Comparison of ENCODE assay signal across 19 cellular contexts in genomic region chr4:151606061-151606460, GRCh38.
DNase-seq lines count a peak whose midpoint lies in the region; ATAC-seq and TF ChIP-seq lines count a peak whose summit lies in the region.
"Had no signal": no experiment of that assay in that cellular context is flagged by ENCODE, and none has a peak within 500 bp of the region (broad histone marks: within the 10 kb centered on the region; RNA-seq: fewer than 3 reads in every experiment).

No MANE protein-coding gene starts in this region.

- H3K79me2 ChIP-seq in trophoblast cell (ENCODE audit: control insufficient read depth, insufficient read depth, low read length, poor library complexity), result no peaks in the 10 kb centered on the region

- no peak overlapping the region for H2AK5ac ChIP-seq in trophoblast cell (ENCODE audit: low read length)

- WGBS in trophoblast cell (ENCODE audit: extremely low coverage, insufficient coverage, insufficient read length), result no CpG with 5 or more reads among the region's 5 CpGs

- ATAC-seq in Right ventricle myocardium superior (ENCODE audit: poor library complexity), result peak; percentile 74
- no peak for ATAC-seq in Right ventricle myocardium inferior
- peak; percentile 57 to 65 for ATAC-seq in left cardiac atrium
- peak; percentile 67 for ATAC-seq in SK-N-SH treated with all-trans-retinoic acid at 6 μM for 48 hours
- ATAC-seq in HG03571 (IDR thresholded peaks at IDR 0.05; ENCODE audit: unreplicated experiment), result no peak
- ATAC-seq in HG02870 (IDR thresholded peaks at IDR 0.05; ENCODE audit: unreplicated experiment), result no peak
- ATAC-seq: CD8-positive, alpha-beta T cell had no signal

- no peaks in the 10 kb centered on the region for H3K9me3 ChIP-seq in trophoblast cell (ENCODE audit: insufficient read depth, low read depth, low read length)
- H3K9me3 ChIP-seq: Caco-2 had no signal

- no peak overlapping the region for H2BK12ac ChIP-seq in trophoblast cell (ENCODE audit: low read length)

- peaks cover 5% of the 10 kb centered on the region for H3K79me1 ChIP-seq in trophoblast cell (ENCODE audit: low read length)

- intact Hi-C loops in Right ventricle myocardium superior (cut with DNase I), result no loop called here
- intact Hi-C loops in Right ventricle myocardium inferior (cut with DNase I), result loop anchor here (10.0 kb wide), 1 partner anchor 481 kb away; no protein-coding TSS in a partner anchor
- intact Hi-C loops in left cardiac atrium (cut with DNase I), result no loop called here
- intact Hi-C loops in cardiac septum (cut with DNase I), result no loop called here

- no peak overlapping the region for H3K4ac ChIP-seq in trophoblast cell (ENCODE audit: low read depth, low read length)

- no peak overlapping the region for H3K4me3 ChIP-seq in trophoblast cell (ENCODE audit: low read depth, low read length)
- H3K4me3 ChIP-seq: BLaER1, GM23248 had no signal

- H3K4me2 ChIP-seq in trophoblast cell (ENCODE audit: low read length), result peak overlapping the region; percentile 27
- H3K4me2 ChIP-seq: BLaER1 had no signal

- H3K9ac ChIP-seq in trophoblast cell (ENCODE audit: low read length), result no peak overlapping the region
- H3K9ac ChIP-seq: BLaER1, GM23248 had no signal

- no peak overlapping the region for H3K18ac ChIP-seq in trophoblast cell (ENCODE audit: low read length)

- no peak overlapping the region for H2BK120ac ChIP-seq in trophoblast cell (ENCODE audit: insufficient read depth, low read length, poor library complexity)

- H3K27me3 ChIP-seq in trophoblast cell (ENCODE audit: insufficient read depth, low read length), result no peaks in the 10 kb centered on the region
- H3K27me3 ChIP-seq: BLaER1 had no signal

- no peak overlapping the region for H3K14ac ChIP-seq in trophoblast cell (ENCODE audit: low read length)

- H4K12ac ChIP-seq in trophoblast cell (ENCODE audit: low read depth, low read length), result no peak overlapping the region

- peaks cover 10 to 14% of the 10 kb centered on the region in 2 experiments for H3K4me1 ChIP-seq in trophoblast cell (ENCODE audit: control insufficient read depth in 1 of 2, insufficient read depth in 2 of 2, low read length in 2 of 2)

- DNase-seq in Right ventricle myocardium superior (no peak), Right ventricle myocardium inferior (ENCODE audit: missing footprints) (no peak), left cardiac atrium (no peak), cardiac septum (ENCODE audit: low spot score) (no peak), trophoblast cell (no peak)
- DNase-seq: Caco-2; CD4-positive, CD25-positive, alpha-beta regulatory T cell; CD8-positive, alpha-beta T cell; DMS153; DND-41; GM23248; H7; HCEC 1CT had no signal

- H4K8ac ChIP-seq in trophoblast cell (ENCODE audit: low read depth, low read length), result no peak overlapping the region

- no peak overlapping the region for H4K91ac ChIP-seq in trophoblast cell (ENCODE audit: low read depth, low read length)

- H3K27ac ChIP-seq in trophoblast cell (ENCODE audit: low read depth, low read length), result peak overlapping the region; percentile 60
- H3K27ac ChIP-seq: 22Rv1, BLaER1, C4-2B, GM23248 had no signal

- no peak overlapping the region for H3K23ac ChIP-seq in trophoblast cell (ENCODE audit: low read length)

- no peaks in the 10 kb centered on the region for H3K36me3 ChIP-seq in trophoblast cell (ENCODE audit: control insufficient read depth in 1 of 2, insufficient read depth in 2 of 2, low read length in 2 of 2)
- H3K36me3 ChIP-seq: BLaER1 had no signal

- no peak overlapping the region for H2AFZ ChIP-seq in trophoblast cell (ENCODE audit: insufficient read depth, low read length, poor library complexity)
- H2AFZ ChIP-seq: GM23248 had no signal

- H2BK5ac ChIP-seq in trophoblast cell (ENCODE audit: low read depth, low read length, poor library complexity), result no peak overlapping the region

TF ChIP-seq in SK-N-SH treated with all-trans-retinoic acid at 6 μM for 48 hours, 23 proteins besides CTCF, POLR2A, EP300 and RAD21:
- TF ChIP-seq ISL1 (CRISPR knock-in tag; IDR thresholded peaks at IDR 0.05) (peak; percentile 79), TSHZ2 (CRISPR knock-in tag; IDR thresholded peaks at IDR 0.05) (no peak), SNAI2 (CRISPR knock-in tag; IDR thresholded peaks at IDR 0.05) (0 out of 2 replicates have a peak, but pooled peaks have one; percentile 46)
TF ChIP-seq in SK-N-SH treated with all-trans-retinoic acid at 6 μM for 48 hours: peak in this region for 2.

Comparison
In these comparisons a context has a peak if more than half of its experiments do, and no peak if none do; other contexts are left out.
1. ATAC-seq: peak in Right ventricle myocardium superior (single experiment), left cardiac atrium (2 of 2) and SK-N-SH treated with all-trans-retinoic acid at 6 μM for 48 hours (single experiment); none in Right ventricle myocardium inferior (single experiment), HG03571 (single experiment) and HG02870 (single experiment).